In the genomic region with DNA sequence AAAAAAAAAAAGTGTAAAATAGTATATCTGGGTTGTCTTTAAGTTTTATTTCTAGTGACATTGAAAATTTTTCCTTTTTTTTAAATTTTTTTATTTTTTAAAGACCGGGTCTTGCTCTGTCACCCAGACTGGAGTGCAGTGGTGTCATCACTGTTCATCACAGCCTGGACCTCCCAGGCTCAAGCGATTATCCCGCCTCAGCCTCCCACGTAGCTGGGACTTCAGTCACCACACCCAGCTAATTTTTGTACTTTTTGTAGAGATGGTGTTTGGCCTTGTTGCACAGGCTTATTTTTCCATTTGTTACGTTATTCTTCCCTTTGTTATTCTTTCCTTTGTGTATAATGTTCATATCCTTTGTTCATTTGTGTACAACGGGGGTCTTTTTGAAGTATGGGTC, we compare ENCODE assay signal across 13 cellular contexts. TPM values are rescaled to one million over a fixed set of nuclear protein-coding genes. Genes with fewer than 3 reads are reported as not detected.
A peak's percentile ranks its signal among the peaks of the same experiment; 100 is the strongest.
DNase-seq lines count a peak whose midpoint lies in the region; ATAC-seq and TF ChIP-seq lines count a peak whose summit lies in the region.
"Had no signal": no experiment of that assay in that cellular context is flagged by ENCODE, and none has a peak within 500 bp of the region (broad histone marks: within the 10 kb centered on the region; RNA-seq: fewer than 3 reads in every experiment).

No MANE protein-coding gene starts in this region.

- H3K27me3 ChIP-seq in esophagus squamous epithelium = no peaks in the 10 kb centered on the region
- H3K27me3 ChIP-seq: esophagus muscularis mucosa, vagina had no signal

- peaks cover 8% of the 10 kb centered on the region for H3K36me3 Mint-ChIP-seq in activated T-cell treated with anti-CD3 and anti-CD28 coated beads, Interleukin-2, amount 50 U/mL, for 4 hours (ENCODE audit: insufficient read depth)

- TF ChIP-seq POLR2A in esophagus squamous epithelium (IDR thresholded peaks at IDR 0.05) = no peak

- intact Hi-C loops in esophagus squamous epithelium (cut with DNase I) = no loop called here

- H3K9me3 Mint-ChIP-seq in activated T-cell treated with anti-CD3 and anti-CD28 coated beads, Interleukin-2, amount 50 U/mL, for 4 hours = no peaks in the 10 kb centered on the region
- H3K9me3 Mint-ChIP-seq in stimulated activated naive CD8-positive, alpha-beta T cell treated with anti-CD3 and anti-CD28 coated beads, Interleukin-15, amount 100 ng/mL, for 72 hours = no peaks in the 10 kb centered on the region

- no peak overlapping the region for H3K4me3 ChIP-seq in esophagus squamous epithelium
- H3K4me3 ChIP-seq: esophagus muscularis mucosa, vagina had no signal

- 57 to 59% methylated on average over 6 of the region's 6 CpGs for WGBS in esophagus squamous epithelium, 2 donors

- H3K27ac ChIP-seq in VCaP = peak overlapping the region; percentile 99
- peak overlapping the region in 3 of 4 donors; percentile 38 to 74 (median 69) for H3K27ac ChIP-seq in esophagus squamous epithelium
- H3K27ac ChIP-seq: esophagus muscularis mucosa, vagina had no signal

- H3K27ac Mint-ChIP-seq in stimulated activated naive CD8-positive, alpha-beta T cell treated with anti-CD3 and anti-CD28 coated beads, Interleukin-15, amount 100 ng/mL, for 72 hours = peak overlapping the region; percentile 86 to 89

- H3K4me1 ChIP-seq in esophagus squamous epithelium = peaks cover 43 to 86% (median 58%) of the 10 kb centered on the region in 3 donors

- peaks cover 86% of the 10 kb centered on the region for H3K4me1 Mint-ChIP-seq in activated T-cell treated with anti-CD3 and anti-CD28 coated beads, Interleukin-2, amount 50 U/mL, for 4 hours (ENCODE audit: low read depth)
- peaks cover 91% of the 10 kb centered on the region for H3K4me1 Mint-ChIP-seq in stimulated activated naive CD8-positive, alpha-beta T cell treated with anti-CD3 and anti-CD28 coated beads, Interleukin-15, amount 100 ng/mL, for 72 hours

- H3K36me3 ChIP-seq in esophagus squamous epithelium = peaks cover under 1 to 56% (median 3%) of the 10 kb centered on the region in 3 donors

- peak overlapping the region; percentile 61 for H3K4me3 Mint-ChIP-seq in activated T-cell treated with anti-CD3 and anti-CD28 coated beads, Interleukin-2, amount 50 U/mL, for 4 hours
- peak overlapping the region; percentile 75 to 76 for H3K4me3 Mint-ChIP-seq in stimulated activated naive CD8-positive, alpha-beta T cell treated with anti-CD3 and anti-CD28 coated beads, Interleukin-15, amount 100 ng/mL, for 72 hours

- no peaks in the 10 kb centered on the region for H3K27me3 Mint-ChIP-seq in activated T-cell treated with anti-CD3 and anti-CD28 coated beads, Interleukin-2, amount 50 U/mL, for 4 hours (ENCODE audit: low read depth)
- no peaks in the 10 kb centered on the region for H3K27me3 Mint-ChIP-seq in stimulated activated naive CD8-positive, alpha-beta T cell treated with anti-CD3 and anti-CD28 coated beads, Interleukin-15, amount 100 ng/mL, for 72 hours

- no peak for DNase-seq in activated T-cell treated with anti-CD3 and anti-CD28 coated beads, Interleukin-2, amount 50 U/mL, for 4 hours
- DNase-seq in activated T-cell treated with anti-CD3 and anti-CD28 coated beads, Interleukin-2, amount 50 U/mL, for 1 hour = no peak
- DNase-seq in esophagus squamous epithelium (lab: John Stamatoyannopoulos, UW) (no peak), HuH-7.5 (ENCODE audit: low spot score) (no peak), anterior cingulate cortex (lab: John Stamatoyannopoulos, UW) (no peak)
- no peak for DNase-seq in stimulated activated naive CD8-positive, alpha-beta T cell treated with anti-CD3 and anti-CD28 coated beads, Interleukin-15, amount 100 ng/mL, for 72 hours
- DNase-seq: cerebellar nuclear complex, DMS79 treated with DMSO at 0.1 percent for 48 hours, NCI-H524 treated with DMSO at 0.1 percent for 48 hours had no signal

- H3K9me3 ChIP-seq in esophagus squamous epithelium = no peaks in the 10 kb centered on the region
- H3K9me3 ChIP-seq: esophagus muscularis mucosa, vagina had no signal

- ATAC-seq in activated T-cell treated with anti-CD3 and anti-CD28 coated beads, Interleukin-2, amount 50 U/mL, for 4 hours = no peak
- no peak for ATAC-seq in stimulated activated naive CD8-positive, alpha-beta T cell treated with anti-CD3 and anti-CD28 coated beads, Interleukin-15, amount 100 ng/mL, for 72 hours
- ATAC-seq in HG02981 (IDR thresholded peaks at IDR 0.05; ENCODE audit: unreplicated experiment) = no peak

- TF ChIP-seq CTCF in VCaP (conservative IDR thresholded peaks at IDR 0.05) (no peak), esophagus squamous epithelium (IDR thresholded peaks at IDR 0.05) (no peak)

RNA-seq across cellular contexts. Expression of a gene that starts 30.1 kb away (rescaled TPM):
- total RNA-seq in activated T-cell treated with anti-CD3 and anti-CD28 coated beads, Interleukin-2, amount 50 U/mL, for 4 hours = 10 to 100 TPM; 31.8 to 36.2 (median 35.0) TPM
- total RNA-seq in esophagus squamous epithelium = 100 to 1,000 TPM in 2 of 4 donors, 10 to 100 TPM in 2; 66.4 to 118 (median 89.8) TPM

RNA-seq across cellular contexts. Expression of a gene that starts 53.5 kb away (rescaled TPM):
- total RNA-seq in activated T-cell treated with anti-CD3 and anti-CD28 coated beads, Interleukin-2, amount 50 U/mL, for 4 hours = under 1 TPM; 0.13 to 0.22 (median 0.20) TPM
- under 1 TPM in 1 of 4 donors, not detected in 3; 0.13 TPM for total RNA-seq in esophagus squamous epithelium
- total RNA-seq: vagina had no signal
